ENCODE assay signal across 19 cellular contexts in genomic region chr11:64330888-64331287, GRCh38. TPM values are rescaled to one million over a fixed set of nuclear protein-coding genes. Genes with fewer than 3 reads are reported as not detected.
A peak's percentile ranks its signal among the peaks of the same experiment; 100 is the strongest.
DNase-seq lines count a peak whose midpoint lies in the region; ATAC-seq and TF ChIP-seq lines count a peak whose summit lies in the region.
"Had no signal": no experiment of that assay in that cellular context is flagged by ENCODE, and none has a peak within 500 bp of the region (broad histone marks: within the 10 kb centered on the region; RNA-seq: fewer than 3 reads in every experiment).

No MANE protein-coding gene starts in this region.

- H3T11ph ChIP-seq in H9 (ENCODE audit: low read length), result no peak overlapping the region

- H3K36me3 ChIP-seq in WERI-Rb-1, result no peaks in the 10 kb centered on the region

- no peak overlapping the region for H2AFZ ChIP-seq in H9 (ENCODE audit: low read length)

- no peaks in the 10 kb centered on the region for H4K20me1 ChIP-seq in H9 (ENCODE audit: control insufficient read depth, insufficient read depth, insufficient read length)

- no peaks in the 10 kb centered on the region for H3K27me3 ChIP-seq in H9 (ENCODE audit: insufficient read depth, low read length)
- H3K27me3 ChIP-seq in WERI-Rb-1 (ENCODE audit: insufficient read depth, low read depth, severe bottlenecking), result no peaks in the 10 kb centered on the region

- H3K4me2 ChIP-seq in H9 (ENCODE audit: insufficient read depth, insufficient read length, low read length), result no peak overlapping the region

- peaks cover 12 to 15% of the 10 kb centered on the region in 2 experiments for H3K4me1 Mint-ChIP-seq in H9
- peaks cover 13 to 35% of the 10 kb centered on the region in 2 donors for H3K4me1 Mint-ChIP-seq in natural killer cell

- H3K27ac ChIP-seq in H9 (ENCODE audit: insufficient read length, low read depth, low read length) (no peak overlapping the region), WERI-Rb-1 (peak overlapping the region; percentile 21; the same call in 1 of the 2 replicates)

- H3K27me3 Mint-ChIP-seq in H9 (ENCODE audit: low read depth), result peaks cover 5% of the 10 kb centered on the region
- no peaks in the 10 kb centered on the region for H3K27me3 Mint-ChIP-seq in natural killer cell (ENCODE audit: low read depth in 2 of 2)
- H3K27me3 Mint-ChIP-seq: activated naive CD8-positive, alpha-beta T cell; CD4-positive, CD25-positive, alpha-beta regulatory T cell; stimulated activated naive B cell treated with anti-CD40 and anti-IgM and Interleukin-4, amounts not matched to agents 10 μg/mL and 1 μg/mL and 100 μg/mL, for 72 hours had no signal

- no CpG with 5 or more reads among the region's 11 CpGs for WGBS in H9 (ENCODE audit: extremely low coverage, insufficient read length, low lambda C conversion rate)

- H3K4me3 Mint-ChIP-seq in H9 (peak overlapping the region in 1 of 2 experiments; percentile 60; a peak in 1 of 5 replicates), natural killer cell (no peak overlapping the region)
- H3K4me3 Mint-ChIP-seq: brain had no signal

- no peak for DNase-seq in H9
- peak; percentile 28 for DNase-seq in WERI-Rb-1
- no peak for DNase-seq in natural killer cell
- DNase-seq in NCI-H446 (lab: John Stamatoyannopoulos, UW), result no peak
- no peak for DNase-seq in activated CD8-positive, alpha-beta memory T cell treated with anti-CD3 and anti-CD28 coated beads for 24 hours
- DNase-seq: CD4-positive, CD25-positive, alpha-beta regulatory T cell; mammary epithelial cell; NCI-H1092; NCI-H187 treated with DMSO at 0.1 percent for 48 hours; NCI-H2227 treated with DMSO at 0.1 percent for 48 hours; NCI-H774; occipital lobe; SHP77 treated with DMSO at 0.1 percent for 48 hours; small intestine; stimulated activated naive B cell treated with anti-CD40 and anti-IgM and Interleukin-4, amounts not matched to agents 10 μg/mL and 1 μg/mL and 100 μg/mL, for 72 hours; SW 1271 had no signal

- peak overlapping the region in 2 of 3 experiments; percentile 61; a peak in 1 of 7 replicates for H3K27ac Mint-ChIP-seq in H9
- peak overlapping the region; percentile 81 to 82 for H3K27ac Mint-ChIP-seq in natural killer cell

- H2BK5ac ChIP-seq in H9 (ENCODE audit: insufficient read length, low read length), result no peak overlapping the region

- no peaks in the 10 kb centered on the region for H3K23me2 ChIP-seq in H9 (ENCODE audit: insufficient read length, low read depth, low read length, poor library complexity, severe bottlenecking)

- H3K14ac ChIP-seq in H9 (ENCODE audit: insufficient read depth, low read length), result no peak overlapping the region

- no peaks in the 10 kb centered on the region for H3K9me3 Mint-ChIP-seq in H9
- H3K9me3 Mint-ChIP-seq in natural killer cell, result no peaks in the 10 kb centered on the region
- H3K9me3 Mint-ChIP-seq: CD4-positive, CD25-positive, alpha-beta regulatory T cell had no signal

- H4K8ac ChIP-seq in H9 (replicated peaks; ENCODE audit: insufficient read length, low read depth, low read length), result no peak overlapping the region

- intact Hi-C loops in natural killer cell (cut with micrococcal nuclease), result loop anchor here (1.0 kb wide), 1 partner anchor 13 kb away; the partner anchor contains the start of gene PRDX5

- no peaks in the 10 kb centered on the region for H3K79me2 ChIP-seq in H9 (ENCODE audit: insufficient read depth, low read length)

- no peak overlapping the region for H3K56ac ChIP-seq in H9 (ENCODE audit: insufficient read length, low read depth, low read length)

- no peak overlapping the region for H4K91ac ChIP-seq in H9 (ENCODE audit: insufficient read length, low read depth, low read length)

- H3K9me3 ChIP-seq in H9 (ENCODE audit: control insufficient read depth, low read depth, low read length), result no peaks in the 10 kb centered on the region
- H3K9me3 ChIP-seq in WERI-Rb-1 (ENCODE audit: severe bottlenecking), result no peaks in the 10 kb centered on the region

- ATAC-seq in natural killer cell (no peak), GM21526 (IDR thresholded peaks at IDR 0.05; ENCODE audit: low FRiP score, unreplicated experiment) (no peak)

- H2AK5ac ChIP-seq in H9 (ENCODE audit: insufficient read length, low read length), result no peak overlapping the region

- H2BK20ac ChIP-seq in H9 (ENCODE audit: low read depth, low read length, poor library complexity, severe bottlenecking), result no peak overlapping the region

- H2BK15ac ChIP-seq in H9 (ENCODE audit: low read depth, low read length), result no peak overlapping the region

- H3K4me1 ChIP-seq in H9 (ENCODE audit: insufficient read depth, low read length), result peaks cover 2% of the 10 kb centered on the region; the same call in 1 of the 2 replicates

- no peak overlapping the region for H3K4ac ChIP-seq in H9 (ENCODE audit: low read depth, low read length)

- H3K4me3 ChIP-seq in WERI-Rb-1 (ENCODE audit: low read depth, low read length), result no peak overlapping the region

- H3K9ac ChIP-seq in H9 (ENCODE audit: extremely low read depth, insufficient read length, low read length), result no peak overlapping the region

- no peak overlapping the region for H3K23ac ChIP-seq in H9 (ENCODE audit: insufficient read length, low read depth, low read length)

- TF ChIP-seq CTCF in H9 (conservative IDR thresholded peaks at IDR 0.05) (no peak), WERI-Rb-1 (IDR thresholded peaks at IDR 0.05; ENCODE audit: low read depth, low read length) (no peak), natural killer cell (IDR thresholded peaks at IDR 0.05) (no peak)

- H3K18ac ChIP-seq in H9 (ENCODE audit: insufficient read length, low read depth, low read length), result no peak overlapping the region

- no peak overlapping the region for H4K5ac ChIP-seq in H9 (ENCODE audit: insufficient read length, low read depth, low read length)

- H2BK12ac ChIP-seq in H9 (ENCODE audit: insufficient read length, low read depth, low read length), result no peak overlapping the region

- H3K36me3 Mint-ChIP-seq in H9 (ENCODE audit: insufficient read depth in 1 of 3, low read depth in 3 of 3) (no peaks in the 10 kb centered on the region), natural killer cell (no peaks in the 10 kb centered on the region)
- H3K36me3 Mint-ChIP-seq: brain; CD4-positive, CD25-positive, alpha-beta regulatory T cell had no signal

- H3K79me1 ChIP-seq in H9 (ENCODE audit: insufficient read depth, low read depth, low read length, poor library complexity, severe bottlenecking), result no peaks in the 10 kb centered on the region

- H2BK120ac ChIP-seq in H9 (ENCODE audit: low read depth, low read length, poor library complexity, severe bottlenecking), result no peak overlapping the region

RNA-seq across cellular contexts. Expression of gene CCDC88B, which starts 9.1 kb away (rescaled TPM):
- total RNA-seq in H9 (2021) (11.2 and 12.2 TPM in 2 replicates), natural killer cell (100 to 1,000 TPM; 262 to 276 (median 272) TPM)

RNA-seq across cellular contexts. Expression of gene PRDX5, which starts 13.0 kb away (rescaled TPM):
- total RNA-seq in H9 (2021), result 225 and 228 TPM in 2 replicates
- 100 to 1,000 TPM in 1 of 3 donors, 10 to 100 TPM in 2; 85.9 to 104 (median 88.8) TPM for total RNA-seq in natural killer cell

RNA-seq across cellular contexts. Expression of gene TRMT112, which starts 13.5 kb away (rescaled TPM):
- total RNA-seq in H9 (2021), result 315 and 341 TPM in 2 replicates
- 100 to 1,000 TPM in 2 of 3 donors, 10 to 100 TPM in 1; 98.4 to 106 (median 105) TPM for total RNA-seq in natural killer cell

RNA-seq across cellular contexts. Expression of gene ESRRA, which starts 25.6 kb away (rescaled TPM):
- total RNA-seq in H9 (2021) (42.3 and 44.0 TPM in 2 replicates), natural killer cell (10 to 100 TPM; 47.1 to 51.3 (median 50.0) TPM)

RNA-seq across cellular contexts. Expression of gene RPS6KA4, which starts 28.1 kb away (rescaled TPM):
- total RNA-seq in H9 (2021), result 10.8 and 11.1 TPM in 2 replicates
- total RNA-seq in natural killer cell, result 10 to 100 TPM; 27.6 to 36.0 (median 34.4) TPM

Comparison
In these comparisons a context has a peak if more than half of its experiments do, and no peak if none do; other contexts are left out.
1. RNA of gene CCDC88B, which starts 9.1 kb away (total RNA-seq): 262 to 276 TPM in natural killer cell; 11.2 to 12.2 TPM in H9; every median in the first group is over 10 times any median in the second.